Comparison of ENCODE assay signal across 11 cellular contexts in the genomic region with DNA sequence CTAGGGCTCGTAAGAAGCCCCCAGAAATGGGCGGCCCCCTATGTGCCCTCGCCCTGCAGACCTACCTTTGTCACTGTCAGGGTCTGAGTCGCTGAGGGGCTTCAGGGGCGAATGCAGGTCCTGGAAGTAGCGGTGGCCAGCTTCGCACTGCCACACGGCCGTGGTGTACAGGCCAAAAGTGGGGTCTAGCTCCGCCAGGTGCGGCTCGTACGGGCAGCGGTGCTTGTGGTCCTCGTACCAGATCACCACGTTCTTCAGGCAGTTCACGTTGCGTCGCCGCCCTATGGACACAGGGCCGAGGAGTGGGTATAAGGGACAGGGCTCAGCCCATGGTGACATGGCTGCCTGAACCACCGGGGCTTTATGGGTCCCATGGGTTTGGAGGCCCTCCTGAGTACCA. TPM values are rescaled to one million over a fixed set of nuclear protein-coding genes. Genes with fewer than 3 reads are reported as not detected.
"Had no signal": no experiment of that assay in that cellular context is flagged by ENCODE, and none has a peak within 500 bp of the region (broad histone marks: within the 10 kb centered on the region; RNA-seq: fewer than 3 reads in every experiment).

No MANE protein-coding gene starts in this region.

- DNase-seq: NCI-H2227 treated with DMSO at 0.1 percent for 48 hours, NCI-H526 treated with DMSO at 0.1 percent for 48 hours, SIG-M5 had no signal

- H3K27ac ChIP-seq: VCaP had no signal

- H3K4me3 ChIP-seq: K562 had no signal

RNA-seq across cellular contexts. Expression of a gene that starts 15.0 kb away (rescaled TPM):
- total RNA-seq: activated CD8-positive, alpha-beta T cell treated with anti-CD3 and anti-CD28 coated beads for 36 hours; astrocyte; K562; PC-3 had no signal
- polyA plus RNA-seq: K562 had no signal

RNA-seq across cellular contexts. Expression of a gene that starts 42.8 kb away (rescaled TPM):
- total RNA-seq: activated CD8-positive, alpha-beta T cell treated with anti-CD3 and anti-CD28 coated beads for 36 hours; activated T-cell treated with anti-CD3 and anti-CD28 coated beads, Interleukin-2, amount 50 U/mL, for 72 hours; activated T-helper 2 cell treated with anti-CD3 and anti-CD28 coated beads, Interferon-gamma antibody, Interleukin-2, Interleukin-4, amounts not matched to agents 10 μg/mL and 5 μg/mL and 100 μg/mL, durations not matched to agents 14 hours and 24 hours and 36 hours; T-helper 2 cell treated with Interferon-gamma antibody and Interleukin-4, amounts not matched to agents 100 ng/mL and 5 ng/mL, for 36 hours had no signal
